In genomic region chr7:99374121-99375064, GRCh38 we compare ENCODE assay signal across 8 cellular contexts. TPM values are rescaled to one million over a fixed set of nuclear protein-coding genes. Genes with fewer than 3 reads are reported as not detected.
DNase-seq lines count a peak whose midpoint lies in the region; ATAC-seq and TF ChIP-seq lines count a peak whose summit lies in the region.

ARPC1B (plus strand) TSS chr7:99374730; CDS start chr7:99385715, 10,985 bp downstream.

- intact Hi-C loops in adrenal gland (cut with DNase I), result no loop called here
- intact Hi-C loops in sciatic nerve (cut with DNase I), result loop anchor here (5.0 kb wide), 1 partner anchor 1298 kb away; the partner anchor contains the start of gene GNB2

- in situ Hi-C loops in G401 (cut with HindIII; ENCODE audit: low sequenced_read_pairs), result no loop called here

- 0 to 6% (median 2%) methylated on average over 9 to 94 of the region's 94 CpGs for WGBS in adrenal gland, 4 donors

- no peak for DNase-seq in G401 (ENCODE audit: low spot score)
- peak; percentile 9 for DNase-seq in KG1 (lab: John Stamatoyannopoulos, UW)
- peak; percentile 76 to 88 (median 82) for DNase-seq in adrenal gland
- peak; percentile 78 for DNase-seq in right atrium auricular region (ENCODE audit: low spot score)
- DNase-seq in sciatic nerve (ENCODE audit: low spot score), result peak; percentile 89
- no peak for DNase-seq in cortex of kidney (lab: John Stamatoyannopoulos, UW)

- peak; percentile 55 for ATAC-seq in GM21723 (IDR thresholded peaks at IDR 0.05; ENCODE audit: unreplicated experiment)
- peak; percentile 66 for ATAC-seq in sciatic nerve

- peak within 1 kb of the TSS; percentile 67 for H3K27ac Mint-ChIP-seq in T-helper 1 cell treated with Interleukin-12 subunit alpha and Interleukin-12 subunit beta and Interleukin-4 antibody, amounts not matched to agents 30 μg/mL and 1 μg/mL, for 36 hours

- H3K27me3 ChIP-seq in adrenal gland, result no peaks in the 10 kb centered on the region
- no peaks in the 10 kb centered on the region for H3K27me3 ChIP-seq in right atrium auricular region

- peak within 1 kb of the TSS; percentile 77 for H3K4me3 Mint-ChIP-seq in T-helper 1 cell treated with Interleukin-12 subunit alpha and Interleukin-12 subunit beta and Interleukin-4 antibody, amounts not matched to agents 30 μg/mL and 1 μg/mL, for 36 hours

- H3K27ac ChIP-seq in adrenal gland (peak within 1 kb of the TSS; percentile 39 to 92 (median 73)), right atrium auricular region (peak within 1 kb of the TSS; percentile 90)

- H3K36me3 Mint-ChIP-seq in T-helper 1 cell treated with Interleukin-12 subunit alpha and Interleukin-12 subunit beta and Interleukin-4 antibody, amounts not matched to agents 30 μg/mL and 1 μg/mL, for 36 hours (ENCODE audit: low read depth), result peaks cover 23% of the 10 kb centered on the region

- H3K9me3 ChIP-seq in adrenal gland (replicated peaks in 1 of 3) (no peaks in the 10 kb centered on the region), right atrium auricular region (no peaks in the 10 kb centered on the region)

- H3K4me3 ChIP-seq in adrenal gland (peak within 1 kb of the TSS; percentile 13 to 84 (median 58)), right atrium auricular region (peak within 1 kb of the TSS; percentile 82 to 94)

- TF ChIP-seq CTCF in adrenal gland (IDR thresholded peaks at IDR 0.05) (no peak), right atrium auricular region (IDR thresholded peaks at IDR 0.05) (no peak)

- no peaks in the 10 kb centered on the region for H3K9me3 Mint-ChIP-seq in T-helper 1 cell treated with Interleukin-12 subunit alpha and Interleukin-12 subunit beta and Interleukin-4 antibody, amounts not matched to agents 30 μg/mL and 1 μg/mL, for 36 hours

- H3K4me1 ChIP-seq in adrenal gland (replicated peaks in 1 of 2) (peaks cover 0 to 20% of the 10 kb centered on the region in 2 donors), right atrium auricular region (peaks cover 0 to 43% of the 10 kb centered on the region in 2 donors)

- no peaks in the 10 kb centered on the region for H3K27me3 Mint-ChIP-seq in T-helper 1 cell treated with Interleukin-12 subunit alpha and Interleukin-12 subunit beta and Interleukin-4 antibody, amounts not matched to agents 30 μg/mL and 1 μg/mL, for 36 hours (ENCODE audit: low read depth)

- peak in 1 of 2 donors; percentile 40 for TF ChIP-seq POLR2A in adrenal gland (IDR thresholded peaks at IDR 0.05)

- no peaks in the 10 kb centered on the region for H3K36me3 ChIP-seq in adrenal gland (replicated peaks in 1 of 2)
- H3K36me3 ChIP-seq in right atrium auricular region, result peaks cover 11% of the 10 kb centered on the region

- H3K4me1 Mint-ChIP-seq in T-helper 1 cell treated with Interleukin-12 subunit alpha and Interleukin-12 subunit beta and Interleukin-4 antibody, amounts not matched to agents 30 μg/mL and 1 μg/mL, for 36 hours (ENCODE audit: low read depth), result peaks cover 27% of the 10 kb centered on the region

RNA-seq across cellular contexts. Expression of gene ARPC1B, which starts in this region (rescaled TPM):
- total RNA-seq in G401 (2014; rRNA removed; shearing (Covaris generic)), result 281 and 284 TPM in 2 replicates
- total RNA-seq in adrenal gland, result 100 to 1,000 TPM in 5 of 8 donors, 10 to 100 TPM in 3; 74.3 to 353 (median 117) TPM
- 10 to 100 TPM; 57.2 to 97.9 (median 90.7) TPM for polyA plus RNA-seq in adrenal gland
- total RNA-seq in right atrium auricular region, result 100 to 1,000 TPM in 1 of 2 donors, 10 to 100 TPM in 1; 53.0 to 115 TPM
- 125 TPM for total RNA-seq in sciatic nerve

Comparison
In these comparisons a context has a peak if more than half of its experiments do, and no peak if none do; other contexts are left out.
1. DNase-seq: peak in KG1 (single experiment), adrenal gland (7 of 7), right atrium auricular region (single experiment) and sciatic nerve (single experiment); none in G401 (single experiment) and cortex of kidney (single experiment).